11 cellular contexts compared by ENCODE assay signal in genomic region chr1:24963099-24963872, GRCh38. TPM values are rescaled to one million over a fixed set of nuclear protein-coding genes. Genes with fewer than 3 reads are reported as not detected.
DNase-seq lines count a peak whose midpoint lies in the region; TF ChIP-seq lines count a peak whose summit lies in the region.
"Had no signal": no experiment of that assay in that cellular context is flagged by ENCODE, and none has a peak within 500 bp of the region (broad histone marks: within the 10 kb centered on the region; RNA-seq: fewer than 3 reads in every experiment).

No MANE protein-coding gene starts in this region.

- H3K4me1 ChIP-seq in CD8-positive, alpha-beta memory T cell (ENCODE audit: insufficient read depth, low read length) = peaks cover 48% of the 10 kb centered on the region
- H3K4me1 ChIP-seq in tibial nerve = no peaks in the 10 kb centered on the region

- peaks cover 67 to 87% (median 76%) of the 10 kb centered on the region in 3 donors for H3K4me1 Mint-ChIP-seq in CD8-positive, alpha-beta memory T cell
- peaks cover 72% of the 10 kb centered on the region for H3K4me1 Mint-ChIP-seq in activated CD4-positive, alpha-beta T cell treated with anti-CD3 and anti-CD28 coated beads, Interleukin-2, amount 10 ng/mL, durations not matched to agents 7 days and 5 days

- CTCF ChIA-PET in CD8-positive, alpha-beta memory T cell (lab: Charles Lee) = interaction anchor here (0.6 to 12.4 kb wide), 33 partner anchors 8 to 185 kb away, joined by 3 to 205 read pairs (median 6); partner anchors contain the start of gene RUNX3
- CTCF ChIA-PET in activated CD4-positive, alpha-beta T cell treated with anti-CD3 and anti-CD28 coated beads, Interleukin-2, amount 10 ng/mL, durations not matched to agents 7 days and 5 days (lab: Charles Lee) = interaction anchor here (0.8 to 3.6 kb wide), 7 partner anchors 9 to 132 kb away, joined by 3 to 27 read pairs (median 4); no protein-coding TSS in a partner anchor

- DNase-seq in CD8-positive, alpha-beta memory T cell = peak in 4 of 5 donors; percentile 27 to 81 (median 56)
- peak; percentile 74 for DNase-seq in activated CD4-positive, alpha-beta T cell treated with anti-CD3 and anti-CD28 coated beads, Interleukin-2, amount 10 ng/mL, durations not matched to agents 7 days and 5 days
- DNase-seq in islet precursor cell = peak; percentile 76
- DNase-seq in superior temporal gyrus (ENCODE audit: extremely low spot score) = no peak
- no peak for DNase-seq in tibial nerve (ENCODE audit: low spot score in 2 of 2)
- DNase-seq in NCI-H226 = no peak
- no peak for DNase-seq in medulla oblongata (ENCODE audit: extremely low spot score)
- DNase-seq: DMS79, PC-9, right cardiac atrium had no signal

- peak overlapping the region; percentile 77 to 94 (median 88) for H3K4me3 Mint-ChIP-seq in CD8-positive, alpha-beta memory T cell
- H3K4me3 Mint-ChIP-seq in activated CD4-positive, alpha-beta T cell treated with anti-CD3 and anti-CD28 coated beads, Interleukin-2, amount 10 ng/mL, durations not matched to agents 7 days and 5 days = peak overlapping the region; percentile 92

- 51 to 74% methylated on average over 9 of the region's 9 CpGs for WGBS in tibial nerve, 2 donors

- H3K36me3 ChIP-seq in CD8-positive, alpha-beta memory T cell (ENCODE audit: insufficient read depth, low read length) = no peaks in the 10 kb centered on the region
- no peaks in the 10 kb centered on the region for H3K36me3 ChIP-seq in tibial nerve

- peak; percentile 47 for TF ChIP-seq POLR2A in GM19099 (IDR thresholded peaks at IDR 0.05; ENCODE audit: extremely low read depth, insufficient read length, low read depth)
- no peak for TF ChIP-seq POLR2A in tibial nerve (IDR thresholded peaks at IDR 0.05)

- peaks cover 0 to 3% of the 10 kb centered on the region in 2 donors for H3K27me3 Mint-ChIP-seq in CD8-positive, alpha-beta memory T cell
- H3K27me3 Mint-ChIP-seq in activated CD4-positive, alpha-beta T cell treated with anti-CD3 and anti-CD28 coated beads, Interleukin-2, amount 10 ng/mL, durations not matched to agents 7 days and 5 days = no peaks in the 10 kb centered on the region

- H3K36me3 Mint-ChIP-seq in CD8-positive, alpha-beta memory T cell = peaks cover 0 to 38% (median 0%) of the 10 kb centered on the region in 3 donors
- H3K36me3 Mint-ChIP-seq in activated CD4-positive, alpha-beta T cell treated with anti-CD3 and anti-CD28 coated beads, Interleukin-2, amount 10 ng/mL, durations not matched to agents 7 days and 5 days (ENCODE audit: low read depth) = peaks cover 50% of the 10 kb centered on the region

- POLR2A ChIA-PET in CD8-positive, alpha-beta memory T cell (lab: Charles Lee) = interaction anchor here (0.9 to 4.8 kb wide), 10 partner anchors 9 to 284 kb away, joined by 3 to 38 read pairs (median 14); partner anchors contain the start of genes RSRP1 and RUNX3
- POLR2A ChIA-PET in activated CD4-positive, alpha-beta T cell treated with anti-CD3 and anti-CD28 coated beads, Interleukin-2, amount 10 ng/mL, durations not matched to agents 7 days and 5 days (lab: Charles Lee) = interaction anchor here (1.0 to 1.2 kb wide), 2 partner anchors 66 to 79 kb away, joined by 3 read pairs; no protein-coding TSS in a partner anchor

- H3K27ac Mint-ChIP-seq in CD8-positive, alpha-beta memory T cell = peak overlapping the region; percentile 89 to 98 (median 95)
- peak overlapping the region; percentile 92 for H3K27ac Mint-ChIP-seq in activated CD4-positive, alpha-beta T cell treated with anti-CD3 and anti-CD28 coated beads, Interleukin-2, amount 10 ng/mL, durations not matched to agents 7 days and 5 days

- H3K27me3 ChIP-seq in CD8-positive, alpha-beta memory T cell (ENCODE audit: insufficient read depth, low read length, poor library complexity, severe bottlenecking) = no peaks in the 10 kb centered on the region
- H3K27me3 ChIP-seq in tibial nerve = peaks cover 0 to 42% of the 10 kb centered on the region in 2 donors

- TF ChIP-seq CTCF in tibial nerve (IDR thresholded peaks at IDR 0.05) = no peak

- peak overlapping the region; percentile 43 for H3K4me3 ChIP-seq in CD8-positive, alpha-beta memory T cell (ENCODE audit: low read length)
- peak overlapping the region in 1 of 4 donors; percentile 23 for H3K4me3 ChIP-seq in tibial nerve
- H3K4me3 ChIP-seq: PC-9 had no signal

- H3K9me3 Mint-ChIP-seq in CD8-positive, alpha-beta memory T cell = peaks cover 0 to 4% (median 2%) of the 10 kb centered on the region in 5 donors
- H3K9me3 Mint-ChIP-seq in activated CD4-positive, alpha-beta T cell treated with anti-CD3 and anti-CD28 coated beads, Interleukin-2, amount 10 ng/mL, durations not matched to agents 7 days and 5 days = no peaks in the 10 kb centered on the region

- H3K27ac ChIP-seq in CD8-positive, alpha-beta memory T cell (ENCODE audit: low read depth, low read length) = no peak overlapping the region
- peak overlapping the region in 1 of 4 donors; percentile 62 for H3K27ac ChIP-seq in tibial nerve
- H3K27ac ChIP-seq: PC-9 had no signal

- TF ChIP-seq EP300 in tibial nerve (IDR thresholded peaks at IDR 0.05) = no peak

- H3K9me3 ChIP-seq in CD8-positive, alpha-beta memory T cell (ENCODE audit: low read length) = no peaks in the 10 kb centered on the region
- no peaks in the 10 kb centered on the region for H3K9me3 ChIP-seq in tibial nerve

RNA-seq across cellular contexts. Expression of gene RUNX3, which starts 33.2 kb away (rescaled TPM):
- total RNA-seq in CD8-positive, alpha-beta memory T cell = 100 to 1,000 TPM; 218 to 241 TPM
- 107 TPM for polyA plus RNA-seq in CD8-positive, alpha-beta memory T cell
- 100 to 1,000 TPM; 108 to 125 TPM for total RNA-seq in activated CD4-positive, alpha-beta T cell treated with anti-CD3 and anti-CD28 coated beads, Interleukin-2, amount 10 ng/mL, durations not matched to agents 7 days and 5 days
- total RNA-seq in tibial nerve = 1 to 10 TPM in 3 of 4 donors, under 1 TPM in 1; 0.22 to 3.3 (median 1.2) TPM
- total RNA-seq: PC-9 had no signal

Comparison
In these comparisons a context has a peak if more than half of its experiments do, and no peak if none do; other contexts are left out.
1. DNase-seq: peak in CD8-positive, alpha-beta memory T cell (4 of 5), activated CD4-positive, alpha-beta T cell treated with anti-CD3 and anti-CD28 coated beads, Interleukin-2, amount 10 ng/mL, durations not matched to agents 7 days and 5 days (single experiment) and islet precursor cell (single experiment); none in superior temporal gyrus (single experiment), tibial nerve (0 of 2), NCI-H226 (single experiment) and medulla oblongata (single experiment).
2. RNA of gene RUNX3, which starts 33.2 kb away (total RNA-seq): 218 to 241 TPM in CD8-positive, alpha-beta memory T cell and 108 to 125 TPM in activated CD4-positive, alpha-beta T cell treated with anti-CD3 and anti-CD28 coated beads, Interleukin-2, amount 10 ng/mL, durations not matched to agents 7 days and 5 days; 0.22 to 3.3 TPM in tibial nerve; every median in the first group is over 10 times any median in the second.